In genomic region chr11:43988040-43988793, GRCh38 we compare ENCODE assay signal across 9 cellular contexts. TPM values are rescaled to one million over a fixed set of nuclear protein-coding genes. Genes with fewer than 3 reads are reported as not detected.
DNase-seq lines count a peak whose midpoint lies in the region; ATAC-seq and TF ChIP-seq lines count a peak whose summit lies in the region.
"Had no signal": no experiment of that assay in that cellular context is flagged by ENCODE, and none has a peak within 500 bp of the region (broad histone marks: within the 10 kb centered on the region; RNA-seq: fewer than 3 reads in every experiment).

No MANE protein-coding gene starts in this region.

- H3K4me1 ChIP-seq in Karpas-422 (ENCODE audit: low read length), result no peaks in the 10 kb centered on the region
- peaks cover 0 to 36% of the 10 kb centered on the region in 2 donors for H3K4me1 ChIP-seq in lung (ENCODE audit: control insufficient read depth in 2 of 2, insufficient read depth in 2 of 2, low read length in 2 of 2)
- H3K4me1 ChIP-seq in tibial nerve, result peaks cover 0 to 54% (median 11%) of the 10 kb centered on the region in 4 donors

- no peaks in the 10 kb centered on the region for H3K36me3 ChIP-seq in Karpas-422 (ENCODE audit: insufficient read depth, low read length)
- no peaks in the 10 kb centered on the region for H3K36me3 ChIP-seq in brain microvascular endothelial cell (replicated peaks)
- H3K36me3 ChIP-seq in lung (ENCODE audit: control insufficient read depth in 2 of 2, insufficient read depth in 2 of 2, low read length in 2 of 2), result no peaks in the 10 kb centered on the region
- no peaks in the 10 kb centered on the region for H3K36me3 ChIP-seq in tibial nerve

- no peaks in the 10 kb centered on the region for H3K27me3 ChIP-seq in Karpas-422 (ENCODE audit: low read length)
- H3K27me3 ChIP-seq in brain microvascular endothelial cell (replicated peaks), result peaks cover 3% of the 10 kb centered on the region
- H3K27me3 ChIP-seq in lung (ENCODE audit: control insufficient read depth, insufficient read depth), result no peaks in the 10 kb centered on the region
- no peaks in the 10 kb centered on the region for H3K27me3 ChIP-seq in tibial nerve

- H3K4me2 ChIP-seq in Karpas-422 (ENCODE audit: low read depth, low read length, poor library complexity, severe bottlenecking), result no peak overlapping the region

- ATAC-seq in lung (ENCODE audit: insufficient read depth, low FRiP score), result no peak

- no peak overlapping the region for H3K9ac ChIP-seq in Karpas-422 (ENCODE audit: low read length)

- H3K27ac ChIP-seq in Karpas-422 (ENCODE audit: low read length), result no peak overlapping the region
- H3K27ac ChIP-seq in brain microvascular endothelial cell, result peak overlapping the region; percentile 58
- H3K27ac ChIP-seq in lung (ENCODE audit: low read depth in 1 of 2, low read length in 1 of 2), result peak overlapping the region; percentile 26 to 56
- peak overlapping the region in 3 of 4 donors; percentile 41 to 83 (median 71) for H3K27ac ChIP-seq in tibial nerve

- H3K79me2 ChIP-seq in Karpas-422 (ENCODE audit: low read length), result no peaks in the 10 kb centered on the region

- no peak for TF ChIP-seq POLR2A in tibial nerve (IDR thresholded peaks at IDR 0.05)

- WGBS in lung, 2 donors, result 73 to 85% methylated on average over 13 of the region's 13 CpGs
- WGBS in tibial nerve, 2 donors, result 42 to 44% methylated on average over 13 of the region's 13 CpGs

- DNase-seq in Karpas-422 (peak; percentile 55), brain microvascular endothelial cell (peak; percentile 62), lung (ENCODE audit: low spot score) (no peak), tibial nerve (ENCODE audit: low spot score in 2 of 2) (no peak), NCI-H526 (lab: John Stamatoyannopoulos, UW) (no peak), ACHN (no peak), DMS79 (lab: John Stamatoyannopoulos, UW) (no peak)
- DNase-seq: activated CD4-positive, alpha-beta T cell treated with anti-CD3 and anti-CD28 coated beads, Interleukin-2, amount 50 U/mL, for 4 hours; immature natural killer cell had no signal

- H3K9me2 ChIP-seq in Karpas-422 (replicated peaks; ENCODE audit: insufficient read depth, low read length), result no peaks in the 10 kb centered on the region

- no peaks in the 10 kb centered on the region for H4K20me1 ChIP-seq in Karpas-422 (ENCODE audit: insufficient read depth, low read depth, low read length)

- in situ Hi-C loops in brain microvascular endothelial cell (cut with HindIII; ENCODE audit: low pct_ligation_motif_present, low sequenced_read_pairs) (no loop called here), ACHN (cut with HindIII; ENCODE audit: low pct_ligation_motif_present, low pct_unique_long_range_greater_than_20kb, low sequenced_read_pairs) (no loop called here)

- no peak for TF ChIP-seq EP300 in tibial nerve (IDR thresholded peaks at IDR 0.05)

- H3K4me3 ChIP-seq in Karpas-422 (ENCODE audit: low read length) (no peak overlapping the region), brain microvascular endothelial cell (ENCODE audit: low read depth, low read length) (no peak overlapping the region), lung (no peak overlapping the region), tibial nerve (no peak overlapping the region)

- peak; percentile 54 for TF ChIP-seq CTCF in brain microvascular endothelial cell (IDR thresholded peaks at IDR 0.05; ENCODE audit: low read depth, low read length, missing control alignments)
- TF ChIP-seq CTCF in lung (IDR thresholded peaks at IDR 0.05; ENCODE audit: control extremely low read depth, extremely low read depth), result no peak
- TF ChIP-seq CTCF in tibial nerve (IDR thresholded peaks at IDR 0.05), result no peak

- H2AFZ ChIP-seq in Karpas-422 (ENCODE audit: low read length), result no peak overlapping the region

- H3K9me3 ChIP-seq in Karpas-422 (ENCODE audit: low read length) (no peaks in the 10 kb centered on the region), lung (ENCODE audit: control insufficient read depth in 2 of 2, insufficient read depth in 1 of 2, low read length in 1 of 2) (no peaks in the 10 kb centered on the region), tibial nerve (no peaks in the 10 kb centered on the region)

RNA-seq across cellular contexts. Expression of gene C11orf96, which starts 45.8 kb away (rescaled TPM):
- not detected in 2 replicates for total RNA-seq in Karpas-422 (2014; rRNA removed; shearing (Covaris generic); ENCODE audit: low replicate concordance)
- total RNA-seq in lung (100 to 1,000 TPM in 1 of 2 donors, 10 to 100 TPM in 1; 29.0 to 103 TPM), tibial nerve (100 to 1,000 TPM; 127 to 220 (median 157) TPM)
- 100 to 1,000 TPM; 110 to 165 TPM for polyA plus RNA-seq in lung
- polyA plus RNA-seq: immature natural killer cell had no signal

RNA-seq across cellular contexts. Expression of gene ACCSL, which starts 59.6 kb away (rescaled TPM):
- total RNA-seq in Karpas-422 (2014; rRNA removed; shearing (Covaris generic); ENCODE audit: low replicate concordance), result not detected in 2 replicates
- total RNA-seq in lung, result under 1 TPM in 1 of 2 donors, not detected in 1; 0.14 TPM
- under 1 TPM in 1 of 2 donors, not detected in 1; 0.02 TPM for polyA plus RNA-seq in lung
- total RNA-seq in tibial nerve, result under 1 TPM in 1 of 4 donors, not detected in 3; 0.78 TPM
- polyA plus RNA-seq: immature natural killer cell had no signal

Comparison
In these comparisons a context has a peak if more than half of its experiments do, and no peak if none do; other contexts are left out.
1. DNase-seq: peak in Karpas-422 (single experiment) and brain microvascular endothelial cell (single experiment); none in lung (single experiment), tibial nerve (0 of 2), NCI-H526 (0 of 2), ACHN (single experiment) and DMS79 (single experiment).
2. RNA of gene C11orf96, which starts 45.8 kb away (total RNA-seq): 127 to 220 TPM in tibial nerve and 29.0 to 103 TPM in lung; not detected in Karpas-422; every median in the first group is over 10 times any median in the second.